In genomic region chr22:36065462-36065774, GRCh38 we compare ENCODE assay signal across 8 cellular contexts. TPM values are rescaled to one million over a fixed set of nuclear protein-coding genes. Genes with fewer than 3 reads are reported as not detected.
DNase-seq lines count a peak whose midpoint lies in the region; ATAC-seq and TF ChIP-seq lines count a peak whose summit lies in the region.

No MANE protein-coding gene starts in this region.

- no peaks in the 10 kb centered on the region for H3K79me2 ChIP-seq in SK-N-SH (ENCODE audit: insufficient read depth)
- H3K79me2 ChIP-seq in osteoblast (ENCODE audit: insufficient read depth, low read length), result no peaks in the 10 kb centered on the region

- TF ChIP-seq CTCF in SK-N-SH (IDR thresholded peaks at IDR 0.05) (no peak), esophagus squamous epithelium (IDR thresholded peaks at IDR 0.05) (no peak), osteoblast (IDR thresholded peaks at IDR 0.05; ENCODE audit: extremely low read depth, low read depth, low read length) (no peak), omental fat pad (IDR thresholded peaks at IDR 0.05) (no peak)

- TF ChIP-seq RAD21 in SK-N-SH (IDR thresholded peaks at IDR 0.05; ENCODE audit: low read length), result no peak

- no peaks in the 10 kb centered on the region for H3K36me3 ChIP-seq in CD8-positive, alpha-beta memory T cell (ENCODE audit: insufficient read depth, low read length)
- H3K36me3 ChIP-seq in SK-N-SH (replicated peaks in 1 of 2; ENCODE audit: control insufficient read depth in 1 of 2, insufficient read depth in 2 of 2, low read length in 1 of 2) (no peaks in the 10 kb centered on the region), esophagus squamous epithelium (no peaks in the 10 kb centered on the region), osteoblast (ENCODE audit: insufficient read depth, low read length) (no peaks in the 10 kb centered on the region)

- ATAC-seq in GM21529 (IDR thresholded peaks at IDR 0.05; ENCODE audit: unreplicated experiment) (no peak), omental fat pad (ENCODE audit: low FRiP score) (no peak)

- 9% methylated on average over 5 of the region's 5 CpGs for WGBS in SK-N-SH (ENCODE audit: low lambda C conversion rate)
- WGBS in esophagus squamous epithelium, 2 donors, result 10 to 20% methylated on average over 2 to 4 of the region's 5 CpGs

- H3K36me3 Mint-ChIP-seq in CD8-positive, alpha-beta memory T cell, result no peaks in the 10 kb centered on the region

- H3K27ac Mint-ChIP-seq in CD8-positive, alpha-beta memory T cell, result peak overlapping the region in 3 of 8 donors; percentile 44 to 74 (median 60)

- H3K4me1 ChIP-seq in CD8-positive, alpha-beta memory T cell (ENCODE audit: insufficient read depth, low read length), result peaks cover 5% of the 10 kb centered on the region
- H3K4me1 ChIP-seq in SK-N-SH (ENCODE audit: control insufficient read depth in 1 of 2, insufficient read depth in 2 of 2, low read depth in 1 of 2, low read length in 1 of 2) (peaks cover 4 to 20% of the 10 kb centered on the region in 2 experiments; a peak in 3 of 4 replicates), esophagus squamous epithelium (peaks cover 2 to 16% (median 13%) of the 10 kb centered on the region in 3 donors), osteoblast (ENCODE audit: insufficient read depth, low read length) (peaks cover 10% of the 10 kb centered on the region)

- no peaks in the 10 kb centered on the region for H3K27me3 ChIP-seq in CD8-positive, alpha-beta memory T cell (ENCODE audit: insufficient read depth, low read length, poor library complexity, severe bottlenecking)
- H3K27me3 ChIP-seq in SK-N-SH (ENCODE audit: insufficient read depth) (no peaks in the 10 kb centered on the region), esophagus squamous epithelium (no peaks in the 10 kb centered on the region), osteoblast (ENCODE audit: insufficient read depth, low read length) (no peaks in the 10 kb centered on the region)

- H3K4me2 ChIP-seq in SK-N-SH (peak overlapping the region; percentile 77), osteoblast (ENCODE audit: insufficient read depth, low read length) (peak overlapping the region; percentile 97)

- no peak for DNase-seq in CD8-positive, alpha-beta memory T cell
- DNase-seq in SK-N-SH (no peak), esophagus squamous epithelium (lab: John Stamatoyannopoulos, UW) (no peak), osteoblast (ENCODE audit: insufficient read length, low spot score, missing footprints) (no peak), NCI-H345 treated with DMSO at 0.1 percent for 48 hours (lab: John Stamatoyannopoulos, UW; ENCODE audit: unreplicated experiment) (no peak), omental fat pad (ENCODE audit: low spot score) (no peak), retina (no peak)

- CTCF ChIA-PET in CD8-positive, alpha-beta memory T cell (lab: Charles Lee), result interaction anchor here (0.7 to 2.2 kb wide), 36 partner anchors 9 to 714 kb away, joined by 3 to 27 read pairs (median 5); partner anchors contain the start of genes APOL2, APOL3 and RBFOX2
- CTCF ChIA-PET in SK-N-SH (lab: Yijun Ruan, JAX), result interaction anchor here (0.6 to 10.0 kb wide), 87 partner anchors 9 to 637 kb away, joined by 3 to 147 read pairs (median 7); partner anchors contain the start of gene RBFOX2

- H2AFZ ChIP-seq in SK-N-SH (ENCODE audit: low read depth) (peak overlapping the region; percentile 92), osteoblast (ENCODE audit: low read length) (peak overlapping the region; percentile 96)

- intact Hi-C loops in esophagus squamous epithelium (cut with DNase I), result loop anchor here (5.0 kb wide), 1 partner anchor 133 kb away; no protein-coding TSS in a partner anchor

- peak overlapping the region; percentile 74 for H3K9ac ChIP-seq in SK-N-SH

- TF ChIP-seq POLR2A in esophagus squamous epithelium (IDR thresholded peaks at IDR 0.05), result no peak

- no peaks in the 10 kb centered on the region for H3K9me2 ChIP-seq in SK-N-SH

- H3K9me3 ChIP-seq in CD8-positive, alpha-beta memory T cell (ENCODE audit: low read length), result no peaks in the 10 kb centered on the region
- H3K9me3 ChIP-seq in SK-N-SH (no peaks in the 10 kb centered on the region), esophagus squamous epithelium (no peaks in the 10 kb centered on the region), osteoblast (ENCODE audit: low read depth, low read length) (no peaks in the 10 kb centered on the region)

- peak overlapping the region; percentile 71 to 89 (median 86) for H3K4me3 Mint-ChIP-seq in CD8-positive, alpha-beta memory T cell

- peaks cover 0 to 2% (median 0%) of the 10 kb centered on the region in 5 donors for H3K9me3 Mint-ChIP-seq in CD8-positive, alpha-beta memory T cell

- H3F3A ChIP-seq in SK-N-SH (replicated peaks; ENCODE audit: insufficient read depth), result peaks cover 3% of the 10 kb centered on the region

- POLR2A ChIA-PET in CD8-positive, alpha-beta memory T cell (lab: Charles Lee), result no interaction called here
- POLR2A ChIA-PET in SK-N-SH (lab: Yijun Ruan, JAX), result interaction anchor here (0.6 to 1.8 kb wide), 14 partner anchors 8 to 150 kb away, joined by 3 to 27 read pairs (median 4); partner anchors contain the start of gene RBFOX2

- peak overlapping the region; percentile 61 for H3K4me3 ChIP-seq in CD8-positive, alpha-beta memory T cell (ENCODE audit: low read length)
- H3K4me3 ChIP-seq in SK-N-SH (ENCODE audit: low read depth in 2 of 2, low read length in 1 of 2) (peak overlapping the region; percentile 47 to 63), esophagus squamous epithelium (peak overlapping the region; percentile 37 to 68 (median 59)), osteoblast (ENCODE audit: insufficient read depth, low read length) (peak overlapping the region; percentile 78)

- peak in 1 of 2 experiments; percentile 33; a peak in 2 of 4 replicates for TF ChIP-seq EP300 in SK-N-SH (IDR thresholded peaks at IDR 0.05; ENCODE audit: borderline replicate concordance in 1 of 2, low read depth in 1 of 2, low read length in 1 of 2)

- H3K27me3 Mint-ChIP-seq in CD8-positive, alpha-beta memory T cell, result no peaks in the 10 kb centered on the region

- H3K4me1 Mint-ChIP-seq in CD8-positive, alpha-beta memory T cell, result peaks cover 8 to 11% (median 8%) of the 10 kb centered on the region in 3 donors

- H3K27ac ChIP-seq in CD8-positive, alpha-beta memory T cell (ENCODE audit: low read depth, low read length), result no peak overlapping the region
- peak overlapping the region; percentile 62 to 92 for H3K27ac ChIP-seq in SK-N-SH (ENCODE audit: low read depth in 2 of 2, low read length in 1 of 2)
- peak overlapping the region; percentile 77 to 90 (median 88) for H3K27ac ChIP-seq in esophagus squamous epithelium
- peak overlapping the region; percentile 83 for H3K27ac ChIP-seq in osteoblast (ENCODE audit: low read depth, low read length)

- H4K20me1 ChIP-seq in SK-N-SH (ENCODE audit: insufficient read depth) (no peaks in the 10 kb centered on the region), osteoblast (ENCODE audit: insufficient read depth, low read length) (no peaks in the 10 kb centered on the region)

TF ChIP-seq in SK-N-SH, 30 proteins besides CTCF, POLR2A, EP300 and RAD21:
- TF ChIP-seq RCOR1 (IDR thresholded peaks at IDR 0.05; ENCODE audit: low read length) (no peak; the same call in 1 of the 2 replicates), MXI1 (IDR thresholded peaks at IDR 0.05; ENCODE audit: low read depth, low read length) (peak; percentile 76)

RNA-seq across cellular contexts. Expression of gene RBFOX2, which starts 36.8 kb away (rescaled TPM):
- 1 to 10 TPM; 6.1 to 7.1 TPM for total RNA-seq in CD8-positive, alpha-beta memory T cell
- polyA plus RNA-seq in CD8-positive, alpha-beta memory T cell, result 0.86 TPM
- 115 and 151 TPM in 2 replicates for polyA plus RNA-seq in SK-N-SH (2012; rRNA removed)
- 92.8 and 114 TPM in 2 replicates for polyA plus RNA-seq in SK-N-SH (2012; cell fraction: cytosol; rRNA removed)
- 125 and 168 TPM in 2 replicates for polyA plus RNA-seq in SK-N-SH (2012; cell fraction: nucleus; rRNA removed)
- total RNA-seq in esophagus squamous epithelium (10 to 100 TPM; 33.3 to 69.6 (median 46.3) TPM), osteoblast (171 and 189 TPM in 2 replicates), omental fat pad (10 to 100 TPM; 41.2 to 80.7 (median 60.1) TPM)

Comparison
In these comparisons a context has a peak if more than half of its experiments do, and no peak if none do; other contexts are left out.
1. RNA of gene RBFOX2, which starts 36.8 kb away (total RNA-seq): 171 to 189 TPM in osteoblast, 41.2 to 80.7 TPM in omental fat pad and 33.3 to 69.6 TPM in esophagus squamous epithelium; 6.1 to 7.1 TPM in CD8-positive, alpha-beta memory T cell; every median in the first group is over 4 times any median in the second.
2. Peak in every context shown above with its lines, with median percentiles within 50 percentile points of each other: H3K4me3 ChIP-seq.